Comparison of ENCODE assay signal across 8 cellular contexts in the genomic region with DNA sequence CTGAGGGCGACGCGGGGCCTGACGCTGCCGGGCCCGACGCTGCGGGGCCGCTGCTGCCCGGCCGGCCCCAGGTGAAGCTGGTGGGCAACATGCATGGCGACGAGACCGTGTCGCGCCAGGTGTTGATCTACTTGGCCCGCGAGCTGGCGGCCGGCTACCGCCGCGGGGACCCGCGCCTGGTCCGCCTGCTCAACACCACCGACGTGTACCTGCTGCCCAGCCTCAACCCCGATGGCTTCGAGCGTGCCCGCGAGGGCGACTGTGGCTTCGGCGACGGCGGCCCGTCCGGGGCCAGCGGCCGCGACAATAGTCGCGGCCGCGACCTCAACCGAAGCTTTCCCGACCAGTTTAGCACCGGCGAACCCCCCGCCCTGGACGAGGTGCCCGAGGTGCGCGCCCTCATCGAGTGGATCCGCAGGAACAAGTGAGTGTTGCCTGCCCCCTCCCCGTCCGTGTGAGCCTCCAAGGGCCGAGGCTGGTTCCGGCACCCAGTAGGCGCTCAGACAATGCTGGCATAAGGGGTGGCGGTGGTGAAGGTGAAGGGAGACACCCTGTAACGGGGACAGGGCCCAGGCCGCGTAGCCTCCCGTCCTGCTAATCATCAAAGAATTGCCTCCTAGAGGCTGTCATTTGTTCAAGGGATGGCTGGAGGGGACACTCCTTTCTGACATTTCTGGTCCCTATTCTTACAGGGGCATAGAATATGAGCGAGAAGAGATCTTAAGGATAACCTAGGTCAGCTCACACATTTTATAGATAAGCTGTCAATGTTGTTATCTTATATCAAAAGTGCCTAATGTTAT. TPM values are rescaled to one million over a fixed set of nuclear protein-coding genes. Genes with fewer than 3 reads are reported as not detected.
DNase-seq lines count a peak whose midpoint lies in the region; ATAC-seq and TF ChIP-seq lines count a peak whose summit lies in the region.

No MANE protein-coding gene starts in this region.

- H3K36me3 ChIP-seq in ACC112 (ENCODE audit: insufficient read depth, low read length): no peaks in the 10 kb centered on the region
- no peaks in the 10 kb centered on the region for H3K36me3 ChIP-seq in endodermal cell (ENCODE audit: control insufficient read depth, insufficient read depth, low read length)
- no peaks in the 10 kb centered on the region for H3K36me3 ChIP-seq in mucosa of rectum (ENCODE audit: control insufficient read depth in 2 of 2, insufficient read depth in 2 of 2, low read length in 2 of 2)

- H3K4me1 ChIP-seq in ACC112 (ENCODE audit: control insufficient read depth, insufficient read depth, low read length, unreplicated experiment): peaks cover 52% of the 10 kb centered on the region
- H3K4me1 ChIP-seq in endodermal cell (ENCODE audit: control insufficient read depth, insufficient read depth, low read length): peaks cover 18% of the 10 kb centered on the region
- H3K4me1 ChIP-seq in mucosa of rectum (ENCODE audit: control insufficient read depth in 2 of 2, insufficient read depth in 2 of 2, low read length in 2 of 2): peaks cover 10 to 23% of the 10 kb centered on the region in 2 donors

- peak; percentile 25 for ATAC-seq in GM19035 (IDR thresholded peaks at IDR 0.05; ENCODE audit: unreplicated experiment)
- peak; percentile 10 for ATAC-seq in HG03565 (IDR thresholded peaks at IDR 0.05; ENCODE audit: unreplicated experiment)

- H3K27ac ChIP-seq in ACC112 (ENCODE audit: low read depth, low read length) (no peak overlapping the region), endodermal cell (ENCODE audit: low read depth, low read length) (no peak overlapping the region), mucosa of rectum (ENCODE audit: low read depth in 2 of 2, low read length in 2 of 2) (peak overlapping the region; percentile 79 to 87)

- H3K36me3 Mint-ChIP-seq in endodermal cell (ENCODE audit: low read depth) (no peaks in the 10 kb centered on the region), type B pancreatic cell (peaks cover 3% of the 10 kb centered on the region)

- H3K27ac Mint-ChIP-seq in endodermal cell (no peak overlapping the region), type B pancreatic cell (peak overlapping the region; percentile 40)

- H3K9ac ChIP-seq in endodermal cell (ENCODE audit: extremely low read depth, low read length, poor library complexity, severe bottlenecking): peak overlapping the region; percentile 61
- H3K9ac ChIP-seq in mucosa of rectum (ENCODE audit: low read depth in 1 of 2, low read length in 2 of 2): peak overlapping the region; percentile 63 to 83

- peak overlapping the region; percentile 18 for H2AFZ ChIP-seq in ACC112 (ENCODE audit: low read length, unreplicated experiment)

- H3K27me3 Mint-ChIP-seq in endodermal cell (ENCODE audit: insufficient read depth) (peaks cover 14% of the 10 kb centered on the region), type B pancreatic cell (no peaks in the 10 kb centered on the region)

- H3K4me3 Mint-ChIP-seq in endodermal cell: peak overlapping the region; percentile 77
- H3K4me3 Mint-ChIP-seq in type B pancreatic cell: peak overlapping the region; percentile 90

- H3K4me1 Mint-ChIP-seq in endodermal cell (peaks cover 45% of the 10 kb centered on the region), type B pancreatic cell (ENCODE audit: unreplicated experiment) (peaks cover 50% of the 10 kb centered on the region)

- peaks cover 35% of the 10 kb centered on the region for H3K79me2 ChIP-seq in ACC112 (ENCODE audit: control insufficient read depth, insufficient read depth, low read length, unreplicated experiment)

- H3K27me3 ChIP-seq in ACC112 (ENCODE audit: insufficient read depth, low read length) (no peaks in the 10 kb centered on the region), endodermal cell (ENCODE audit: control insufficient read depth, insufficient read depth, low read length, poor library complexity, severe bottlenecking) (peaks cover 7% of the 10 kb centered on the region), mucosa of rectum (ENCODE audit: control insufficient read depth in 2 of 2, insufficient read depth in 2 of 2, low read length in 2 of 2) (no peaks in the 10 kb centered on the region)

- TF ChIP-seq CTCF in endodermal cell (conservative IDR thresholded peaks at IDR 0.05) (no peak), type B pancreatic cell (conservative IDR thresholded peaks at IDR 0.05) (no peak)

- H3K4me3 ChIP-seq in ACC112 (ENCODE audit: low read depth, low read length) (peak overlapping the region; percentile 90), endodermal cell (ENCODE audit: low read length) (peak overlapping the region; percentile 92), mucosa of rectum (ENCODE audit: low read length in 2 of 2) (peak overlapping the region; percentile 66 to 78)

- 0% methylated on average over 30 to 69 of the region's 69 CpGs for WGBS in endodermal cell (ENCODE audit: insufficient coverage in 1 of 2, insufficient read length in 1 of 2), 2 experiments

- H3K9me3 Mint-ChIP-seq in endodermal cell: no peaks in the 10 kb centered on the region
- no peaks in the 10 kb centered on the region for H3K9me3 Mint-ChIP-seq in type B pancreatic cell

- DNase-seq in activated CD4-positive, alpha-beta T cell treated with anti-CD3 and anti-CD28 coated beads, Interleukin-2, amount 50 U/mL, for 48 hours: peak; percentile 35 to 47
- DNase-seq in endodermal cell (peak; percentile 77), type B pancreatic cell (ENCODE audit: extremely low spot score, unreplicated experiment) (no peak), HPDE6-E6E7 (ENCODE audit: extremely low spot score) (no peak)

- H3K9me3 ChIP-seq in endodermal cell (ENCODE audit: control insufficient read depth, low read length) (no peaks in the 10 kb centered on the region), mucosa of rectum (ENCODE audit: control insufficient read depth in 2 of 2, low read length in 2 of 2) (no peaks in the 10 kb centered on the region)

RNA-seq across cellular contexts. Expression of a gene that starts 0.8 kb away (rescaled TPM):
- total RNA-seq in endodermal cell (10 to 100 TPM; 81.7 to 82.1 TPM), type B pancreatic cell (ENCODE audit: low replicate concordance) (56.2 and 71.2 TPM in 2 replicates)
- 38.8 TPM for polyA plus RNA-seq in endodermal cell (2013, experiment 1 of 2)
- polyA plus RNA-seq in endodermal cell (2013, experiment 2 of 2): 40.4 TPM

RNA-seq across cellular contexts. Expression of a gene that starts 45.6 kb away (rescaled TPM):
- total RNA-seq in endodermal cell (not detected), type B pancreatic cell (ENCODE audit: low replicate concordance) (0.24 TPM in 1 of 2 replicates, not detected in the other)
- not detected for polyA plus RNA-seq in endodermal cell (2013, experiment 1 of 2)
- polyA plus RNA-seq in endodermal cell (2013, experiment 2 of 2): not detected

Comparison
In these comparisons a context has a peak if more than half of its experiments do, and no peak if none do; other contexts are left out.
1. H3K27ac ChIP-seq: peak in mucosa of rectum (2 of 2); none in ACC112 (single experiment) and endodermal cell (single experiment).
2. DNase-seq: peak in activated CD4-positive, alpha-beta T cell treated with anti-CD3 and anti-CD28 coated beads, Interleukin-2, amount 50 U/mL, for 48 hours (2 of 2) and endodermal cell (single experiment); none in type B pancreatic cell (single experiment) and HPDE6-E6E7 (single experiment).
3. Peak in every context shown above with its lines, with median percentiles within 50 percentile points of each other: H3K4me3 ChIP-seq.